ENCODE assay signal across 10 cellular contexts in genomic region chr7:6482307-6482706, GRCh38. TPM values are rescaled to one million over a fixed set of nuclear protein-coding genes. Genes with fewer than 3 reads are reported as not detected.
DNase-seq lines count a peak whose midpoint lies in the region; ATAC-seq, FAIRE-seq and TF ChIP-seq lines count a peak whose summit lies in the region.
"Had no signal": no experiment of that assay in that cellular context is flagged by ENCODE, and none has a peak within 500 bp of the region (broad histone marks: within the 10 kb centered on the region; RNA-seq: fewer than 3 reads in every experiment).

No MANE protein-coding gene starts in this region.

- peak; percentile 67 for FAIRE-seq in K562 (lab: Jason Lieb, UNC)
- FAIRE-seq: bronchial epithelial cell had no signal

- H3K4me1 ChIP-seq in A673 (ENCODE audit: insufficient read depth, low read length, poor library complexity, severe bottlenecking): peaks cover 17% of the 10 kb centered on the region
- no peaks in the 10 kb centered on the region for H3K4me1 ChIP-seq in HUES48 (ENCODE audit: control insufficient read depth, insufficient read depth, low read length)
- peaks cover 18 to 19% of the 10 kb centered on the region in 2 experiments; a peak in 4 of 5 replicates for H3K4me1 ChIP-seq in K562 (replicated peaks in 1 of 2; ENCODE audit: control insufficient read depth in 2 of 2, insufficient read depth in 2 of 2, low read length in 2 of 2)

- TF ChIP-seq POLR2A in K562 (conservative IDR thresholded peaks at IDR 0.05): no peak

- H3K79me2 ChIP-seq in K562 (ENCODE audit: control insufficient read depth, insufficient read depth, low read length): peaks cover 67% of the 10 kb centered on the region

- peak overlapping the region; percentile 94 for H3K27ac ChIP-seq in A673 (ENCODE audit: low read depth, low read length, poor library complexity, severe bottlenecking)
- H3K27ac ChIP-seq in HUES48 (ENCODE audit: low read depth, low read length): no peak overlapping the region
- H3K27ac ChIP-seq in K562 (ENCODE audit: extremely low read depth, low read depth, low read length): peak overlapping the region; percentile 94; the same call in 1 of the 3 replicates

- H3K9me3 ChIP-seq in A673 (ENCODE audit: low read depth, low read length, poor library complexity, severe bottlenecking) (no peaks in the 10 kb centered on the region), HUES48 (ENCODE audit: control insufficient read depth, insufficient read depth, low read length) (no peaks in the 10 kb centered on the region), K562 (replicated peaks; ENCODE audit: control insufficient read depth, insufficient read depth, low read depth, low read length) (no peaks in the 10 kb centered on the region)

- H3K27ac Mint-ChIP-seq in mesothelial cell of epicardium: peak overlapping the region; percentile 99

- peaks cover 13% of the 10 kb centered on the region for H3K36me3 Mint-ChIP-seq in mesothelial cell of epicardium

- H3K4me2 ChIP-seq in K562 (ENCODE audit: insufficient read depth, low read length): peak overlapping the region; percentile 93

- 47% methylated on average over 4 of the region's 4 CpGs for WGBS in K562 (ENCODE audit: insufficient coverage, low coverage, missing lambda C conversion rate)

- BruUV-seq in A673 (replicated peaks; lab: Mats Ljungman, UMichigan) (TSS peak; percentile 48), K562 (replicated peaks; lab: Mats Ljungman, UMichigan) (TSS peak; percentile 52)

- ATAC-seq in K562 (no peak), GM18868 (IDR thresholded peaks at IDR 0.05; ENCODE audit: unreplicated experiment) (no peak), GM21390 (IDR thresholded peaks at IDR 0.05; ENCODE audit: unreplicated experiment) (no peak), GM18517 (IDR thresholded peaks at IDR 0.05; ENCODE audit: unreplicated experiment) (no peak)

- H3K36me3 ChIP-seq in A673 (ENCODE audit: insufficient read depth, low read length, poor library complexity, severe bottlenecking): peaks cover 20% of the 10 kb centered on the region
- H3K36me3 ChIP-seq in HUES48 (ENCODE audit: control insufficient read depth, insufficient read depth, low read length): peaks cover 19% of the 10 kb centered on the region; the same call in 1 of the 2 replicates
- H3K36me3 ChIP-seq in K562 (ENCODE audit: control insufficient read depth, insufficient read depth, low read length): peaks cover 43% of the 10 kb centered on the region

- H3K27me3 Mint-ChIP-seq in mesothelial cell of epicardium (ENCODE audit: low read depth): no peaks in the 10 kb centered on the region

- CTCF ChIA-PET in A673 (lab: Charles Lee): no interaction called here
- CTCF ChIA-PET in K562 (lab: Yijun Ruan, JAX; ENCODE audit: low intra/inter-chr PET ratio): no interaction called here

- H3K4me3 ChIP-seq in A673 (ENCODE audit: low read depth, low read length, poor library complexity, severe bottlenecking): peak overlapping the region; percentile 97
- peak overlapping the region; percentile 91; the same call in 1 of the 2 replicates for H3K4me3 ChIP-seq in HUES48 (ENCODE audit: low read depth, low read length)
- peak overlapping the region; percentile 100 for H3K4me3 ChIP-seq in K562

- H3K27me3 ChIP-seq in A673 (replicated peaks; ENCODE audit: insufficient read depth, low read depth, low read length, poor library complexity) (no peaks in the 10 kb centered on the region), HUES48 (ENCODE audit: control insufficient read depth, insufficient read depth, low read length) (no peaks in the 10 kb centered on the region), K562 (ENCODE audit: control insufficient read depth in 2 of 2, insufficient read depth in 2 of 2, low read length in 2 of 2) (peaks cover 0 to 7% of the 10 kb centered on the region in 2 experiments; a peak in 1 of 5 replicates)

- TF ChIP-seq CTCF in A673 (conservative IDR thresholded peaks at IDR 0.05; ENCODE audit: low read depth, low read length) (no peak), K562 (IDR thresholded peaks at IDR 0.05 in 2 of 3, conservative IDR thresholded peaks at IDR 0.05 in 1 of 3; ENCODE audit: insufficient read depth in 2 of 3, low read depth in 1 of 3, low read length in 3 of 3) (no peak), mesothelial cell of epicardium (IDR thresholded peaks at IDR 0.05; ENCODE audit: unreplicated experiment) (no peak)

- no peak for TF ChIP-seq EP300 in K562 (IDR thresholded peaks at IDR 0.05; ENCODE audit: low read length)

- peaks cover 10% of the 10 kb centered on the region for H3K9me1 ChIP-seq in K562 (ENCODE audit: control insufficient read depth, insufficient read depth, low read length)

- peaks cover 24% of the 10 kb centered on the region for H3K4me1 Mint-ChIP-seq in mesothelial cell of epicardium

- H4K20me1 ChIP-seq in K562 (replicated peaks; ENCODE audit: control insufficient read depth, insufficient read depth, low read length): peaks cover 41% of the 10 kb centered on the region

- intact Hi-C loops in A673 (cut with micrococcal nuclease; ENCODE audit: unreplicated experiment): no loop called here
- intact Hi-C loops in K562 (cut with micrococcal nuclease): no loop called here

- H3K9me3 Mint-ChIP-seq in mesothelial cell of epicardium: peaks cover 4% of the 10 kb centered on the region

- H3K4me3 Mint-ChIP-seq in mesothelial cell of epicardium: peak overlapping the region; percentile 97

- POLR2A ChIA-PET in A673 (lab: Charles Lee; ENCODE audit: low non-redundant PET): interaction anchor here (0.6 kb wide), 2 partner anchors 185 to 483 kb away, joined by 4 to 5 read pairs; no protein-coding TSS in a partner anchor
- POLR2A ChIA-PET in K562 (lab: Yijun Ruan, JAX): interaction anchor here (0.6 kb wide), 2 partner anchors 43 to 126 kb away, joined by 3 read pairs; no protein-coding TSS in a partner anchor

- H3K9ac ChIP-seq in HUES48 (ENCODE audit: low read depth, low read length) (no peak overlapping the region), K562 (ENCODE audit: insufficient read depth in 1 of 2, low read depth in 2 of 2, low read length in 2 of 2) (peak overlapping the region in 1 of 2 experiments; percentile 96; a peak in 2 of 4 replicates)

- TF ChIP-seq RAD21 in K562 (CRISPR knock-in tag; conservative IDR thresholded peaks at IDR 0.05 in 1 of 2, IDR thresholded peaks at IDR 0.05 in 1 of 2): no peak

- no peak overlapping the region for H2AFZ ChIP-seq in K562 (ENCODE audit: low read depth, low read length)

- in situ Hi-C loops in K562 (cut with MboI): no loop called here

- DNase-seq in A673 (ENCODE audit: low spot score): no peak
- no peak for DNase-seq in K562 (ENCODE audit: extremely low read depth in 1 of 4, low spot score in 3 of 4)
- DNase-seq in mesothelial cell of epicardium (ENCODE audit: low spot score in 2 of 2, unreplicated experiment in 2 of 2): no peak
- DNase-seq in GM03348 (ENCODE audit: low spot score): no peak
- DNase-seq: GDM1 had no signal

RNA-seq across cellular contexts. Expression of gene KDELR2, which starts 1.6 kb away (rescaled TPM):
- total RNA-seq in A673 (2021): 179 and 189 TPM in 2 replicates
- total RNA-seq in K562 (2011; cell fraction: chromatin; rRNA removed; ENCODE audit: low replicate concordance): 94.9 and 147 TPM in 2 replicates
- 95.4 and 110 TPM in 2 replicates for total RNA-seq in K562 (2011; cell fraction: nucleolus; rRNA removed)
- total RNA-seq in K562 (2011; cell fraction: nucleoplasm; rRNA removed): 163 and 235 TPM in 2 replicates
- total RNA-seq in K562 (2014; rRNA removed): 40.5 and 58.3 TPM in 2 replicates
- total RNA-seq in K562 (2014; rRNA removed; fragmentation: Illumina TruSeq; extraction: Trizol): 80.3 and 80.4 TPM in 2 replicates
- 61.2 and 67.6 TPM in 2 replicates for total RNA-seq in K562 (2015; rRNA removed; fragmentation: Illumina TruSeq; extraction: Trizol)
- 111 and 113 TPM in 2 replicates for total RNA-seq in K562 (2021)
- polyA plus RNA-seq in K562 (2011; rRNA removed): 121 and 166 TPM in 2 replicates
- polyA plus RNA-seq in K562 (2011; cell fraction: cytosol; rRNA removed): 75.6 and 141 TPM in 2 replicates
- 37.8 and 76.5 TPM in 2 replicates for polyA plus RNA-seq in K562 (2011; cell fraction: nucleus; rRNA removed)
- 65.3 and 95.8 TPM in 2 replicates for polyA plus RNA-seq in K562 (2012)
- 69.8 and 75.3 TPM in 2 replicates for polyA plus RNA-seq in K562 (2014; fragmentation: Illumina TruSeq; extraction: Trizol)
- polyA plus RNA-seq in K562 (2014; fragmentation: Nextera tagmentation; extraction: Ambion mirVana): 10 to 100 TPM; 27.4 to 27.9 TPM
- 51.3 and 67.0 TPM in 2 replicates for polyA plus RNA-seq in K562 (2014; rRNA removed)
- 88.6 and 117 TPM in 2 replicates for polyA minus RNA-seq in K562 (2011; rRNA and poly(A)+ RNA removed)
- 54.8 and 56.9 TPM in 2 replicates for polyA minus RNA-seq in K562 (2011; cell fraction: cytosol; rRNA and poly(A)+ RNA removed)
- 15.2 and 34.5 TPM in 2 replicates for polyA minus RNA-seq in K562 (2011; cell fraction: nucleus; rRNA and poly(A)+ RNA removed)
- 125 to 145 TPM (median 144 TPM) in 3 replicates for total RNA-seq in mesothelial cell of epicardium

RNA-seq across cellular contexts. Expression of gene DAGLB, which starts 34.6 kb away (rescaled TPM):
- total RNA-seq in A673 (2021) (24.1 and 27.6 TPM in 2 replicates), K562 (2014; rRNA removed) (9.4 and 11.3 TPM in 2 replicates), K562 (2014; rRNA removed; fragmentation: Illumina TruSeq; extraction: Trizol) (4.1 and 5.8 TPM in 2 replicates), K562 (2015; rRNA removed; fragmentation: Illumina TruSeq; extraction: Trizol) (9.4 and 9.7 TPM in 2 replicates), K562 (2021) (16.3 and 16.4 TPM in 2 replicates), mesothelial cell of epicardium (20.9 to 24.3 TPM (median 24.1 TPM) in 3 replicates)
- total RNA-seq in K562 (2011; cell fraction: chromatin; rRNA removed; ENCODE audit: low replicate concordance): 63.0 and 140 TPM in 2 replicates
- 64.6 and 66.9 TPM in 2 replicates for total RNA-seq in K562 (2011; cell fraction: nucleolus; rRNA removed)
- total RNA-seq in K562 (2011; cell fraction: nucleoplasm; rRNA removed): 67.4 and 68.4 TPM in 2 replicates
- polyA plus RNA-seq in K562 (2011; rRNA removed) (12.0 and 15.8 TPM in 2 replicates), K562 (2014; fragmentation: Illumina TruSeq; extraction: Trizol) (7.8 and 8.9 TPM in 2 replicates), K562 (2014; fragmentation: Nextera tagmentation; extraction: Ambion mirVana) (1 to 10 TPM in 1 of 2 experiments, under 1 TPM in 1; 0.92 to 1.0 TPM), K562 (2014; rRNA removed) (9.3 and 9.5 TPM in 2 replicates)
- 15.1 and 17.4 TPM in 2 replicates for polyA plus RNA-seq in K562 (2011; cell fraction: cytosol; rRNA removed)
- polyA plus RNA-seq in K562 (2011; cell fraction: nucleus; rRNA removed): 31.9 and 32.2 TPM in 2 replicates
- 7.4 and 10.0 TPM in 2 replicates for polyA plus RNA-seq in K562 (2012)
- 30.5 and 33.7 TPM in 2 replicates for polyA minus RNA-seq in K562 (2011; rRNA and poly(A)+ RNA removed)
- polyA minus RNA-seq in K562 (2011; cell fraction: cytosol; rRNA and poly(A)+ RNA removed): 20.4 and 27.9 TPM in 2 replicates
- 20.7 and 23.4 TPM in 2 replicates for polyA minus RNA-seq in K562 (2011; cell fraction: nucleus; rRNA and poly(A)+ RNA removed)
